In the genomic region with DNA sequence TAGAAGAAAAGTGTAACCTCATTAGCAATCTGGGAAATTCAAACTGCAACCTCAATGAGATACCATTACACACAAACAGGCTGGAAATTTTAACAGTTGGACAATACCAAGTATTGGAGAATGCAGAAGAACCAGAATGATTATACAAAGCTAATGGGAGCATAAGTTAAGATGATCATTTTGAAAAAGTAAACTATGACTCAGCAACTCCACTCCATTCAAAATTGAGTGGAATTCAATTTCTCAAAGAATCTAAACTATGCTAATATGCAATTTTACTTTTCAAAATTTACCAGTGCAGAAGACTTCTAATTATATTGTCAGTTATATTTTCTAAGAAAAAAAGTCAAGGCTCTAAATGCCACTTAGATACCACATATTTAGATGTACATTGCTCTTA, we compare ENCODE assay signal across 25 cellular contexts. TPM values are rescaled to one million over a fixed set of nuclear protein-coding genes. Genes with fewer than 3 reads are reported as not detected.
DNase-seq lines count a peak whose midpoint lies in the region; ATAC-seq, FAIRE-seq and TF ChIP-seq lines count a peak whose summit lies in the region.
"Had no signal": no experiment of that assay in that cellular context is flagged by ENCODE, and none has a peak within 500 bp of the region (broad histone marks: within the 10 kb centered on the region; RNA-seq: fewer than 3 reads in every experiment).

No MANE protein-coding gene starts in this region.

- TF ChIP-seq POLR2A in K562 (conservative IDR thresholded peaks at IDR 0.05) = no peak

- TF ChIP-seq RAD21 in SK-N-SH (IDR thresholded peaks at IDR 0.05; ENCODE audit: low read length) (no peak), K562 (CRISPR knock-in tag; conservative IDR thresholded peaks at IDR 0.05 in 1 of 2, IDR thresholded peaks at IDR 0.05 in 1 of 2) (no peak)

- H3K9me1 ChIP-seq in K562 (ENCODE audit: control insufficient read depth, insufficient read depth, low read length) = no peaks in the 10 kb centered on the region

- no peaks in the 10 kb centered on the region for H3K9me2 ChIP-seq in SK-N-SH

- ATAC-seq in SK-N-SH treated with all-trans-retinoic acid at 6 μM for 48 hours = no peak
- no peak for ATAC-seq in K562
- ATAC-seq: CD8-positive, alpha-beta T cell had no signal

- DNase-seq in SK-N-SH (no peak), K562 (ENCODE audit: extremely low read depth in 1 of 4, low spot score in 3 of 4) (no peak), fibroblast of peridontal ligament (ENCODE audit: extremely low read depth) (peak; percentile 27), SIG-M5 treated with dmso at 0.1 percent for 504 hours (lab: John Stamatoyannopoulos, UW; ENCODE audit: unreplicated experiment) (no peak), HUDEP-2 (lab: John Stamatoyannopoulos, UW; ENCODE audit: unreplicated experiment in 76 of 76) (no peak), GM03348 (ENCODE audit: low spot score) (no peak)
- DNase-seq in activated CD4-positive, alpha-beta T cell treated with anti-CD3 and anti-CD28 coated beads, Interleukin-2, amount 50 U/mL, for 4 hours = no peak
- DNase-seq: AML-193; C1 segment of cervical spinal cord; CD8-positive, alpha-beta T cell; DMS153; KG1; NCI-H1105; NCI-H2029 treated with DMSO at 0.1 percent for 48 hours; NCI-H226; NCI-H510A treated with DMSO at 0.1 percent for 48 hours; NCI-H774; SW 1271 had no signal

- TF ChIP-seq EP300 in SK-N-SH (IDR thresholded peaks at IDR 0.05; ENCODE audit: borderline replicate concordance in 1 of 2, low read depth in 1 of 2, low read length in 1 of 2) = no peak
- TF ChIP-seq EP300 in K562 (IDR thresholded peaks at IDR 0.05; ENCODE audit: low read length) = no peak

- no peak for FAIRE-seq in K562 (lab: Jason Lieb, UNC)
- FAIRE-seq: G401.6, GM18507, H1, RCC 7860 had no signal

- H3K4me3 ChIP-seq in SK-N-SH (ENCODE audit: low read depth in 2 of 2, low read length in 1 of 2) = no peak overlapping the region
- H3K4me3 ChIP-seq in K562 = no peak overlapping the region
- H3K4me3 ChIP-seq: SJSA1 had no signal

- H3K27me3 ChIP-seq in SK-N-SH (ENCODE audit: insufficient read depth) = no peaks in the 10 kb centered on the region
- H3K27me3 ChIP-seq in K562 (ENCODE audit: control insufficient read depth in 2 of 2, insufficient read depth in 2 of 2, low read length in 2 of 2) = peaks cover 0 to 3% of the 10 kb centered on the region in 2 experiments; a peak in 1 of 5 replicates
- H3K27me3 ChIP-seq: SJSA1 had no signal

- in situ Hi-C loops in K562 (cut with MboI) = no loop called here

- H3F3A ChIP-seq in SK-N-SH (replicated peaks; ENCODE audit: insufficient read depth) = peaks cover 4% of the 10 kb centered on the region

- H3K27ac ChIP-seq in SK-N-SH (ENCODE audit: low read depth in 2 of 2, low read length in 1 of 2) = no peak overlapping the region
- no peak overlapping the region for H3K27ac ChIP-seq in K562 (ENCODE audit: extremely low read depth, low read depth, low read length)
- H3K27ac ChIP-seq: 22Rv1, SJSA1 had no signal

- H3K36me3 ChIP-seq in SK-N-SH (replicated peaks in 1 of 2; ENCODE audit: control insufficient read depth in 1 of 2, insufficient read depth in 2 of 2, low read length in 1 of 2) (no peaks in the 10 kb centered on the region), K562 (ENCODE audit: control insufficient read depth, insufficient read depth, low read length) (no peaks in the 10 kb centered on the region)
- H3K36me3 ChIP-seq: SJSA1 had no signal

- CTCF ChIA-PET in SK-N-SH (lab: Yijun Ruan, JAX) (interaction anchor here (0.6 kb wide), 1 partner anchor 45 kb away, joined by 3 read pairs; no protein-coding TSS in a partner anchor), K562 (lab: Yijun Ruan, JAX; ENCODE audit: low intra/inter-chr PET ratio) (no interaction called here)

- H3K4me2 ChIP-seq in SK-N-SH (no peak overlapping the region), K562 (ENCODE audit: insufficient read depth, low read length) (no peak overlapping the region)

- H2AFZ ChIP-seq in SK-N-SH (ENCODE audit: low read depth) (no peak overlapping the region), K562 (ENCODE audit: low read depth, low read length) (no peak overlapping the region)

- no peaks in the 10 kb centered on the region for H3K79me2 ChIP-seq in SK-N-SH (ENCODE audit: insufficient read depth)
- H3K79me2 ChIP-seq in K562 (ENCODE audit: control insufficient read depth, insufficient read depth, low read length) = no peaks in the 10 kb centered on the region

- no peak overlapping the region for H3K9ac ChIP-seq in SK-N-SH
- H3K9ac ChIP-seq in K562 (ENCODE audit: insufficient read depth in 1 of 2, low read depth in 2 of 2, low read length in 2 of 2) = no peak overlapping the region

- intact Hi-C loops in K562 (cut with micrococcal nuclease) = no loop called here

- BruUV-seq in K562 (replicated peaks; lab: Mats Ljungman, UMichigan) = no TSS peak

- H3K9me3 ChIP-seq in SK-N-SH (no peaks in the 10 kb centered on the region), K562 (replicated peaks; ENCODE audit: control insufficient read depth, insufficient read depth, low read depth, low read length) (no peaks in the 10 kb centered on the region)
- H3K9me3 ChIP-seq: SJSA1 had no signal

- no peaks in the 10 kb centered on the region for H4K20me1 ChIP-seq in SK-N-SH (ENCODE audit: insufficient read depth)
- H4K20me1 ChIP-seq in K562 (replicated peaks; ENCODE audit: control insufficient read depth, insufficient read depth, low read length) = no peaks in the 10 kb centered on the region

- H3K4me1 ChIP-seq in SK-N-SH (ENCODE audit: control insufficient read depth in 1 of 2, insufficient read depth in 2 of 2, low read depth in 1 of 2, low read length in 1 of 2) (no peaks in the 10 kb centered on the region), K562 (replicated peaks in 1 of 2; ENCODE audit: control insufficient read depth in 2 of 2, insufficient read depth in 2 of 2, low read length in 2 of 2) (no peaks in the 10 kb centered on the region)
- H3K4me1 ChIP-seq: SJSA1 had no signal

- TF ChIP-seq CTCF in SK-N-SH (IDR thresholded peaks at IDR 0.05) = no peak
- no peak for TF ChIP-seq CTCF in K562 (IDR thresholded peaks at IDR 0.05 in 2 of 3, conservative IDR thresholded peaks at IDR 0.05 in 1 of 3; ENCODE audit: insufficient read depth in 2 of 3, low read depth in 1 of 3, low read length in 3 of 3)

- POLR2A ChIA-PET in SK-N-SH (lab: Yijun Ruan, JAX) = no interaction called here
- POLR2A ChIA-PET in K562 (lab: Yijun Ruan, JAX) = no interaction called here

TF ChIP-seq in SK-N-SH treated with all-trans-retinoic acid at 6 μM for 48 hours, 23 proteins besides CTCF, POLR2A, EP300 and RAD21:
- TF ChIP-seq ISL1 (CRISPR knock-in tag; IDR thresholded peaks at IDR 0.05) = peak; percentile 56
- TF ChIP-seq OSR1 (CRISPR knock-in tag; IDR thresholded peaks at IDR 0.05) = no peak
TF ChIP-seq in SK-N-SH treated with all-trans-retinoic acid at 6 μM for 48 hours: peak in this region for 1.

TF ChIP-seq in SK-N-SH, 30 proteins besides CTCF, POLR2A, EP300 and RAD21 (continues in another document):
- no peak for TF ChIP-seq MXI1 (IDR thresholded peaks at IDR 0.05; ENCODE audit: low read depth, low read length)

RNA-seq across cellular contexts. Expression of gene GPLD1, which starts 17.2 kb away (rescaled TPM):
- polyA plus RNA-seq in SK-N-SH (2012; rRNA removed) (0.94 and 1.5 TPM in 2 replicates), K562 (2011; rRNA removed) (0.30 and 0.86 TPM in 2 replicates), K562 (2014; fragmentation: Illumina TruSeq; extraction: Trizol) (0.46 and 0.82 TPM in 2 replicates), K562 (2014; fragmentation: Nextera tagmentation; extraction: Ambion mirVana) (under 1 TPM; 0.11 to 0.13 TPM), K562 (2014; rRNA removed) (0.26 and 0.57 TPM in 2 replicates)
- polyA plus RNA-seq in SK-N-SH (2012; cell fraction: cytosol; rRNA removed) = 0.71 and 1.2 TPM in 2 replicates
- polyA plus RNA-seq in SK-N-SH (2012; cell fraction: nucleus; rRNA removed) = 1.5 and 1.6 TPM in 2 replicates
- 4.4 and 5.7 TPM in 2 replicates for total RNA-seq in K562 (2011; cell fraction: chromatin; rRNA removed; ENCODE audit: low replicate concordance)
- 1.3 and 1.8 TPM in 2 replicates for total RNA-seq in K562 (2011; cell fraction: nucleolus; rRNA removed)
- 3.4 and 5.0 TPM in 2 replicates for total RNA-seq in K562 (2011; cell fraction: nucleoplasm; rRNA removed)
- total RNA-seq in K562 (2014; rRNA removed) (1.0 and 1.5 TPM in 2 replicates), K562 (2014; rRNA removed; fragmentation: Illumina TruSeq; extraction: Trizol) (0.76 and 0.89 TPM in 2 replicates), K562 (2015; rRNA removed; fragmentation: Illumina TruSeq; extraction: Trizol) (1.0 and 1.3 TPM in 2 replicates), K562 (2021) (0.96 and 1.2 TPM in 2 replicates)
- 0.25 and 0.45 TPM in 2 replicates for polyA plus RNA-seq in K562 (2011; cell fraction: cytosol; rRNA removed)
- polyA plus RNA-seq in K562 (2011; cell fraction: nucleus; rRNA removed) = 0.77 and 1.1 TPM in 2 replicates
- 0.79 and 0.83 TPM in 2 replicates for polyA plus RNA-seq in K562 (2012)
- polyA minus RNA-seq in K562 (2011; rRNA and poly(A)+ RNA removed) = 0.78 and 1.2 TPM in 2 replicates
- polyA minus RNA-seq in K562 (2011; cell fraction: cytosol; rRNA and poly(A)+ RNA removed) = 0.36 and 0.95 TPM in 2 replicates
- 1.1 and 1.2 TPM in 2 replicates for polyA minus RNA-seq in K562 (2011; cell fraction: nucleus; rRNA and poly(A)+ RNA removed)

RNA-seq across cellular contexts. Expression of gene ALDH5A1, which starts 22.6 kb away (rescaled TPM):
- polyA plus RNA-seq in SK-N-SH (2012; rRNA removed) (3.0 and 3.7 TPM in 2 replicates), K562 (2011; rRNA removed) (5.2 and 9.5 TPM in 2 replicates), K562 (2014; fragmentation: Illumina TruSeq; extraction: Trizol) (14.4 and 16.1 TPM in 2 replicates), K562 (2014; fragmentation: Nextera tagmentation; extraction: Ambion mirVana) (1 to 10 TPM; 2.2 to 3.4 TPM), K562 (2014; rRNA removed) (12.7 and 12.8 TPM in 2 replicates)
- polyA plus RNA-seq in SK-N-SH (2012; cell fraction: cytosol; rRNA removed) = 3.8 and 3.9 TPM in 2 replicates
- 3.1 and 4.6 TPM in 2 replicates for polyA plus RNA-seq in SK-N-SH (2012; cell fraction: nucleus; rRNA removed)
- 7.0 and 9.4 TPM in 2 replicates for total RNA-seq in K562 (2011; cell fraction: chromatin; rRNA removed; ENCODE audit: low replicate concordance)
- total RNA-seq in K562 (2011; cell fraction: nucleolus; rRNA removed) = 4.2 and 5.3 TPM in 2 replicates
- total RNA-seq in K562 (2011; cell fraction: nucleoplasm; rRNA removed) = 9.3 and 9.6 TPM in 2 replicates
- total RNA-seq in K562 (2014; rRNA removed) (8.6 and 12.0 TPM in 2 replicates), K562 (2014; rRNA removed; fragmentation: Illumina TruSeq; extraction: Trizol) (8.9 and 9.9 TPM in 2 replicates), K562 (2015; rRNA removed; fragmentation: Illumina TruSeq; extraction: Trizol) (11.4 and 11.9 TPM in 2 replicates), K562 (2021) (19.7 and 20.5 TPM in 2 replicates)
- 3.3 and 6.7 TPM in 2 replicates for polyA plus RNA-seq in K562 (2011; cell fraction: cytosol; rRNA removed)
- polyA plus RNA-seq in K562 (2011; cell fraction: nucleus; rRNA removed) = 5.2 and 8.1 TPM in 2 replicates
- 15.6 and 20.1 TPM in 2 replicates for polyA plus RNA-seq in K562 (2012)
- polyA minus RNA-seq in K562 (2011; rRNA and poly(A)+ RNA removed) = 5.8 and 10.9 TPM in 2 replicates
- 6.6 and 10.3 TPM in 2 replicates for polyA minus RNA-seq in K562 (2011; cell fraction: cytosol; rRNA and poly(A)+ RNA removed)
- polyA minus RNA-seq in K562 (2011; cell fraction: nucleus; rRNA and poly(A)+ RNA removed) = 2.3 and 2.6 TPM in 2 replicates
